Comparison of ENCODE assay signal across 10 cellular contexts in the genomic region with DNA sequence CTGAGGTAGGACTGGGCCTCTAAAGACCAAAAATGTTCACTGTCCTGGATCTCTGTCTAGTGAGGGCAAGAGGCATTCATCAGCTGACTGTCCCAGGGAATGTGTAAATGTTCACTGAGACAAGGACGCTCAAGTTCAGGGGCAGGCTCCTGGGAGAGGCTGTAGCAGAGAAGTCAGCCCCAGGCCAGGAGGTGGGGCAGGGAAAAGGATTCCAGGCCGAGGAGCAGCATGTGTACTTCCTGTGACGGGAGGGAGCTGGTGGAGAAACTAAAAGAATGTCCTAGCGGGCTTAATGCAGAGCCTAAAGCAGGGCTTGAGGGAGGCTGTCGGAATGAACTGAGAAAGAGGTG.
A peak's percentile ranks its signal among the peaks of the same experiment; 100 is the strongest.
DNase-seq lines count a peak whose midpoint lies in the region; ATAC-seq and TF ChIP-seq lines count a peak whose summit lies in the region.
"Had no signal": no experiment of that assay in that cellular context is flagged by ENCODE, and none has a peak within 500 bp of the region (broad histone marks: within the 10 kb centered on the region; RNA-seq: fewer than 3 reads in every experiment).

No MANE protein-coding gene starts in this region.

- peaks cover 34% of the 10 kb centered on the region for H3F3A ChIP-seq in GM23248 (ENCODE audit: insufficient read depth)

- H2AFZ ChIP-seq in GM23248 (peak overlapping the region; percentile 72), mammary epithelial cell (ENCODE audit: low read depth, low read length) (peak overlapping the region; percentile 52)

- peak; percentile 57 to 85 (median 74) for ATAC-seq in heart right ventricle
- no peak for ATAC-seq in GM19463 (IDR thresholded peaks at IDR 0.05; ENCODE audit: unreplicated experiment)

- H4K20me1 ChIP-seq in GM23248 (ENCODE audit: insufficient read depth) (no peaks in the 10 kb centered on the region), mammary epithelial cell (ENCODE audit: insufficient read depth, low read length) (no peaks in the 10 kb centered on the region)

- WGBS in GM23248 (ENCODE audit: low coverage in 1 of 2, low lambda C conversion rate in 2 of 2, missing lambda C conversion rate in 2 of 2), 2 experiments: 8 to 15% methylated on average over 5 of the region's 5 CpGs
- WGBS in mammary epithelial cell (ENCODE audit: low coverage, missing lambda C conversion rate): 71% methylated on average over 5 of the region's 5 CpGs
- 38 to 55% methylated on average over 5 of the region's 5 CpGs for WGBS in heart right ventricle, 2 donors

- H3K4me3 ChIP-seq in GM23248: peak overlapping the region; percentile 22; the same call in 1 of the 2 replicates
- H3K4me3 ChIP-seq in mammary epithelial cell (replicated peaks in 1 of 3; ENCODE audit: insufficient read depth in 1 of 3, low read depth in 2 of 3, low read length in 3 of 3): no peak overlapping the region
- H3K4me3 ChIP-seq in heart right ventricle: no peak overlapping the region
- H3K4me3 ChIP-seq in retinal pigment epithelial cell (ENCODE audit: low read length): no peak overlapping the region
- H3K4me3 ChIP-seq: colonic mucosa, SJSA1 had no signal

- no peaks in the 10 kb centered on the region for H3K36me3 ChIP-seq in GM23248 (ENCODE audit: low read depth)
- H3K36me3 ChIP-seq in mammary epithelial cell (ENCODE audit: insufficient read depth, low read length): no peaks in the 10 kb centered on the region
- H3K36me3 ChIP-seq in heart right ventricle: no peaks in the 10 kb centered on the region
- H3K36me3 ChIP-seq: colonic mucosa, SJSA1 had no signal

- H3K9me3 ChIP-seq in GM23248 (ENCODE audit: low read depth): no peaks in the 10 kb centered on the region
- no peaks in the 10 kb centered on the region for H3K9me3 ChIP-seq in mammary epithelial cell (replicated peaks; ENCODE audit: insufficient read depth, low read length)
- no peaks in the 10 kb centered on the region for H3K9me3 ChIP-seq in heart right ventricle
- H3K9me3 ChIP-seq: colonic mucosa, SJSA1 had no signal

- H3K4me1 ChIP-seq in GM23248 (ENCODE audit: insufficient read depth): peaks cover 38% of the 10 kb centered on the region
- no peaks in the 10 kb centered on the region for H3K4me1 ChIP-seq in mammary epithelial cell (ENCODE audit: insufficient read depth, low read length)
- H3K4me1 ChIP-seq in heart right ventricle: peaks cover 0 to 20% (median 10%) of the 10 kb centered on the region in 9 donors
- H3K4me1 ChIP-seq: colonic mucosa, SJSA1 had no signal

- dilution Hi-C loops in mammary epithelial cell (cut with HindIII; ENCODE audit: low sequenced_read_pairs): no loop called here

- H3K4me2 ChIP-seq in GM23248 (ENCODE audit: unreplicated experiment) (peak overlapping the region; percentile 69), mammary epithelial cell (ENCODE audit: insufficient read depth, low read depth, low read length) (no peak overlapping the region)

- no peak for TF ChIP-seq CTCF in mammary epithelial cell (conservative IDR thresholded peaks at IDR 0.05 in 1 of 2, IDR thresholded peaks at IDR 0.05 in 1 of 2; ENCODE audit: extremely low read depth in 1 of 2, insufficient read depth in 1 of 2, low read depth in 1 of 2, low read length in 2 of 2)
- TF ChIP-seq CTCF in heart right ventricle (IDR thresholded peaks at IDR 0.05): no peak
- TF ChIP-seq CTCF in retinal pigment epithelial cell (conservative IDR thresholded peaks at IDR 0.05; ENCODE audit: low read depth, low read length): no peak

- H3K27me3 ChIP-seq in GM23248 (replicated peaks; ENCODE audit: insufficient read depth): no peaks in the 10 kb centered on the region
- H3K27me3 ChIP-seq in mammary epithelial cell (ENCODE audit: insufficient read depth, low read length): no peaks in the 10 kb centered on the region
- H3K27me3 ChIP-seq in heart right ventricle: peaks cover 0 to 4% (median 0%) of the 10 kb centered on the region in 7 donors
- H3K27me3 ChIP-seq: colonic mucosa, SJSA1 had no signal

- in situ Hi-C loops in GM23248 (cut with MboI) (no loop called here), mammary epithelial cell (cut with MboI; ENCODE audit: low sequenced_read_pairs in 2 of 2) (no loop called here)

- DNase-seq in GM23248: peak; percentile 83
- DNase-seq in mammary epithelial cell: no peak
- no peak for DNase-seq in heart right ventricle
- peak; percentile 39 for DNase-seq in retinal pigment epithelial cell (ENCODE audit: low read depth)
- no peak for DNase-seq in DMS53 treated with DMSO at 0.1 percent for 48 hours (lab: John Stamatoyannopoulos, UW; ENCODE audit: unreplicated experiment)
- no peak for DNase-seq in activated CD4-positive, alpha-beta T cell treated with anti-CD3 and anti-CD28 coated beads, Interleukin-2, amount 50 U/mL, for 4 hours
- DNase-seq in activated naive CD4-positive, alpha-beta T cell treated with Interleukin-2 at 50 U/mL for 16 hours: no peak
- DNase-seq: colonic mucosa had no signal

- H3K79me2 ChIP-seq in GM23248 (ENCODE audit: insufficient read depth) (no peaks in the 10 kb centered on the region), mammary epithelial cell (ENCODE audit: insufficient read depth, low read length) (no peaks in the 10 kb centered on the region)

- H3K9me2 ChIP-seq in GM23248 (ENCODE audit: insufficient read depth): no peaks in the 10 kb centered on the region; the same call in 1 of the 2 replicates

- CTCF ChIA-PET in mammary epithelial cell (lab: Charles Lee; ENCODE audit: low non-redundant PET): no interaction called here

- intact Hi-C loops in mammary epithelial cell (cut with micrococcal nuclease) (no loop called here), heart right ventricle (cut with DNase I) (no loop called here)

- peak overlapping the region; percentile 91 for H3K27ac ChIP-seq in GM23248
- no peak overlapping the region for H3K27ac ChIP-seq in mammary epithelial cell (ENCODE audit: insufficient read depth, low read depth, low read length)
- H3K27ac ChIP-seq in heart right ventricle: peak overlapping the region in 7 of 10 donors; percentile 7 to 47 (median 24)
- H3K27ac ChIP-seq: colonic mucosa, SJSA1 had no signal

- BruUV-seq in mammary epithelial cell (replicated peaks; lab: Mats Ljungman, UMichigan): no TSS peak

- peak overlapping the region; percentile 68 for H3K9ac ChIP-seq in GM23248
- H3K9ac ChIP-seq in mammary epithelial cell (ENCODE audit: insufficient read depth, low read length): no peak overlapping the region

Comparison
In these comparisons a context has a peak if more than half of its experiments do, and no peak if none do; other contexts are left out.
1. DNase-seq: peak in GM23248 (single experiment) and retinal pigment epithelial cell (single experiment); none in mammary epithelial cell (single experiment), heart right ventricle (0 of 2), DMS53 treated with DMSO at 0.1 percent for 48 hours (single experiment), activated CD4-positive, alpha-beta T cell treated with anti-CD3 and anti-CD28 coated beads, Interleukin-2, amount 50 U/mL, for 4 hours (0 of 2) and activated naive CD4-positive, alpha-beta T cell treated with Interleukin-2 at 50 U/mL for 16 hours (single experiment).